Comparison of ENCODE assay signal across 24 cellular contexts in the genomic region with DNA sequence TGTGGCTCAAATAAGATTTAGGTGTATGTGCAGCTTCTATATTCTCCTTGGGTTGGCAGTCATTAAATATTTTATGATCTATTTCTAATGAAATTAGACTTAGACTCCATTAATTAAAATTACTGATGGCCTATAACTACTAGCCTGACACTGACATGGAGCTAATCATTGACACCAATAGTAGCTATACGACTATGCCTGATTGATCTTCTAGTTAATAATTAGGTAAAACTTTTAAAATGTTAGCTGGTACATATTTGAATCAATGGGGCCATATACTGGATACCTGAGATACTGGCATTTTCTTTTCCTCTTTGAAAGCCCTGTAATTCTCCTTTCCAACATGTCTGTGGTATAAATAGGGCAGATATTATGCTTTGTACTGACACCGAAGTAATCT. TPM values are rescaled to one million over a fixed set of nuclear protein-coding genes. Genes with fewer than 3 reads are reported as not detected.
"Had no signal": no experiment of that assay in that cellular context is flagged by ENCODE, and none has a peak within 500 bp of the region (broad histone marks: within the 10 kb centered on the region; RNA-seq: fewer than 3 reads in every experiment).

No MANE protein-coding gene starts in this region.

- H3K27me3 Mint-ChIP-seq: stimulated activated memory B cell treated with anti-CD40 and anti-IgM and Interleukin-4, amounts not matched to agents 10 μg/mL and 1 μg/mL and 100 μg/mL, for 72 hours; stimulated activated naive CD8-positive, alpha-beta T cell treated with anti-CD3 and anti-CD28 coated beads, Interleukin-15, Interleukin-2, amounts not matched to agents 100 ng/mL and 50 ng/mL, for 24 hours had no signal

- H3K36me3 ChIP-seq: upper lobe of right lung had no signal

- H3K27me3 ChIP-seq: dorsolateral prefrontal cortex, hepatocyte, spleen, tibial artery, upper lobe of right lung had no signal

- H3K9me3 Mint-ChIP-seq: naive thymus-derived CD4-positive, alpha-beta T cell; nephron progenitor cell; stimulated activated memory B cell treated with anti-CD40 and anti-IgM and Interleukin-4, amounts not matched to agents 10 μg/mL and 1 μg/mL and 100 μg/mL, for 72 hours; stimulated activated naive CD8-positive, alpha-beta T cell treated with anti-CD3 and anti-CD28 coated beads, Interleukin-15, Interleukin-2, amounts not matched to agents 100 ng/mL and 50 ng/mL, for 24 hours had no signal

- H3K4me1 ChIP-seq: psoas muscle, spleen, tibial artery, upper lobe of right lung had no signal

- ATAC-seq: naive thymus-derived CD4-positive, alpha-beta T cell; psoas muscle; sciatic nerve; stimulated activated memory B cell treated with anti-CD40 and anti-IgM and Interleukin-4, amounts not matched to agents 10 μg/mL and 1 μg/mL and 100 μg/mL, for 72 hours; upper lobe of right lung had no signal

- H3K27ac Mint-ChIP-seq: naive thymus-derived CD4-positive, alpha-beta T cell; nephron progenitor cell; stimulated activated memory B cell treated with anti-CD40 and anti-IgM and Interleukin-4, amounts not matched to agents 10 μg/mL and 1 μg/mL and 100 μg/mL, for 72 hours; stimulated activated naive CD8-positive, alpha-beta T cell treated with anti-CD3 and anti-CD28 coated beads, Interleukin-15, Interleukin-2, amounts not matched to agents 100 ng/mL and 50 ng/mL, for 24 hours had no signal

- DNase-seq: cortex of kidney; dorsolateral prefrontal cortex; effector CD8-positive, alpha-beta T cell; foreskin melanocyte; head of caudate nucleus; kidney glomerular epithelial cell; mesendoderm; naive thymus-derived CD4-positive, alpha-beta T cell; nephron progenitor cell; psoas muscle; retina; spleen; stimulated activated CD4-positive, alpha-beta T cell treated with anti-CD3 and anti-CD28 coated beads, Interleukin-15, amount 100 ng/mL, for 24 hours; stimulated activated CD4-positive, alpha-beta T cell treated with anti-CD3 and anti-CD28 coated beads, Interleukin-1b, Interleukin-23, amount 100 ng/mL, for 48 hours; stimulated activated CD4-positive, alpha-beta T cell treated with anti-CD3 and anti-CD28 coated beads, Interleukin-4, amount 100 ng/mL, for 24 hours; tibial artery; upper lobe of right lung had no signal

- H3K4me3 Mint-ChIP-seq: naive thymus-derived CD4-positive, alpha-beta T cell; nephron progenitor cell; stimulated activated memory B cell treated with anti-CD40 and anti-IgM and Interleukin-4, amounts not matched to agents 10 μg/mL and 1 μg/mL and 100 μg/mL, for 72 hours; stimulated activated naive CD8-positive, alpha-beta T cell treated with anti-CD3 and anti-CD28 coated beads, Interleukin-15, Interleukin-2, amounts not matched to agents 100 ng/mL and 50 ng/mL, for 24 hours had no signal

- H3K27ac ChIP-seq: dorsolateral prefrontal cortex, hepatocyte, psoas muscle, spleen, tibial artery, upper lobe of right lung had no signal

- H3K9me3 ChIP-seq: psoas muscle, spleen, tibial artery, upper lobe of right lung had no signal

- H3K4me1 Mint-ChIP-seq: nephron progenitor cell; stimulated activated memory B cell treated with anti-CD40 and anti-IgM and Interleukin-4, amounts not matched to agents 10 μg/mL and 1 μg/mL and 100 μg/mL, for 72 hours had no signal

- H3K4me3 ChIP-seq: dorsolateral prefrontal cortex, hepatocyte, psoas muscle, spleen, tibial artery, upper lobe of right lung had no signal

RNA-seq across cellular contexts. Expression of gene WEE2, which starts 14.4 kb away (rescaled TPM):
- total RNA-seq: liver, osteoblast, psoas muscle, sciatic nerve, skeletal muscle tissue, spleen, upper lobe of right lung had no signal
